In the genomic region with DNA sequence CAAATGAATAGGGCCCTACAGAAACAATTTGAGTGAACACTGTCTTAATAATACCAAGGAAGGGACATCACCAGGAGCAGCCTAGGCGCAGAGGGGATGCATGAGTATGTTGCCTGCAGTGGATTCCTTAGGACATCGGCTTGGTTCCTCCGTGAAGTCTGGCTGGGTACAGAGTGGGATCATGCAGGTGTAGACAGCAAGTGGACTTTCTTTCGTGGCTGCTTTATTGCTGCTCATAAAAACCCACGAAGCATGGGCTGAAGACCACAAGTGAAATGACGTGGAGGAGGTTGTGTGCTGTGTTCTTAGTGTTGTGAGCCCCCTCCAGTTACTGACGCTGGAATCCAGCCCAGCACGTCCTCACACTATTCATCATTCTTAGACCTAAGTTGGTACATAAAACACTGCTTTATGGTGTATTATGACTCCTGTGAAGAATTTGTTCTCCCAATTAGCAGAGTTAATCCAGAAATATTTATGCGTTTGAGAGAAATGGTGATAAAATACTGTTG, we compare ENCODE assay signal across 1 cellular context.
TF ChIP-seq lines count a peak whose summit lies in the region.

No MANE protein-coding gene starts in this region.

TF ChIP-seq in GM23338, 12 proteins besides CTCF, POLR2A, EP300 and RAD21 (continued from another document):
- TF ChIP-seq, protein P1, sequence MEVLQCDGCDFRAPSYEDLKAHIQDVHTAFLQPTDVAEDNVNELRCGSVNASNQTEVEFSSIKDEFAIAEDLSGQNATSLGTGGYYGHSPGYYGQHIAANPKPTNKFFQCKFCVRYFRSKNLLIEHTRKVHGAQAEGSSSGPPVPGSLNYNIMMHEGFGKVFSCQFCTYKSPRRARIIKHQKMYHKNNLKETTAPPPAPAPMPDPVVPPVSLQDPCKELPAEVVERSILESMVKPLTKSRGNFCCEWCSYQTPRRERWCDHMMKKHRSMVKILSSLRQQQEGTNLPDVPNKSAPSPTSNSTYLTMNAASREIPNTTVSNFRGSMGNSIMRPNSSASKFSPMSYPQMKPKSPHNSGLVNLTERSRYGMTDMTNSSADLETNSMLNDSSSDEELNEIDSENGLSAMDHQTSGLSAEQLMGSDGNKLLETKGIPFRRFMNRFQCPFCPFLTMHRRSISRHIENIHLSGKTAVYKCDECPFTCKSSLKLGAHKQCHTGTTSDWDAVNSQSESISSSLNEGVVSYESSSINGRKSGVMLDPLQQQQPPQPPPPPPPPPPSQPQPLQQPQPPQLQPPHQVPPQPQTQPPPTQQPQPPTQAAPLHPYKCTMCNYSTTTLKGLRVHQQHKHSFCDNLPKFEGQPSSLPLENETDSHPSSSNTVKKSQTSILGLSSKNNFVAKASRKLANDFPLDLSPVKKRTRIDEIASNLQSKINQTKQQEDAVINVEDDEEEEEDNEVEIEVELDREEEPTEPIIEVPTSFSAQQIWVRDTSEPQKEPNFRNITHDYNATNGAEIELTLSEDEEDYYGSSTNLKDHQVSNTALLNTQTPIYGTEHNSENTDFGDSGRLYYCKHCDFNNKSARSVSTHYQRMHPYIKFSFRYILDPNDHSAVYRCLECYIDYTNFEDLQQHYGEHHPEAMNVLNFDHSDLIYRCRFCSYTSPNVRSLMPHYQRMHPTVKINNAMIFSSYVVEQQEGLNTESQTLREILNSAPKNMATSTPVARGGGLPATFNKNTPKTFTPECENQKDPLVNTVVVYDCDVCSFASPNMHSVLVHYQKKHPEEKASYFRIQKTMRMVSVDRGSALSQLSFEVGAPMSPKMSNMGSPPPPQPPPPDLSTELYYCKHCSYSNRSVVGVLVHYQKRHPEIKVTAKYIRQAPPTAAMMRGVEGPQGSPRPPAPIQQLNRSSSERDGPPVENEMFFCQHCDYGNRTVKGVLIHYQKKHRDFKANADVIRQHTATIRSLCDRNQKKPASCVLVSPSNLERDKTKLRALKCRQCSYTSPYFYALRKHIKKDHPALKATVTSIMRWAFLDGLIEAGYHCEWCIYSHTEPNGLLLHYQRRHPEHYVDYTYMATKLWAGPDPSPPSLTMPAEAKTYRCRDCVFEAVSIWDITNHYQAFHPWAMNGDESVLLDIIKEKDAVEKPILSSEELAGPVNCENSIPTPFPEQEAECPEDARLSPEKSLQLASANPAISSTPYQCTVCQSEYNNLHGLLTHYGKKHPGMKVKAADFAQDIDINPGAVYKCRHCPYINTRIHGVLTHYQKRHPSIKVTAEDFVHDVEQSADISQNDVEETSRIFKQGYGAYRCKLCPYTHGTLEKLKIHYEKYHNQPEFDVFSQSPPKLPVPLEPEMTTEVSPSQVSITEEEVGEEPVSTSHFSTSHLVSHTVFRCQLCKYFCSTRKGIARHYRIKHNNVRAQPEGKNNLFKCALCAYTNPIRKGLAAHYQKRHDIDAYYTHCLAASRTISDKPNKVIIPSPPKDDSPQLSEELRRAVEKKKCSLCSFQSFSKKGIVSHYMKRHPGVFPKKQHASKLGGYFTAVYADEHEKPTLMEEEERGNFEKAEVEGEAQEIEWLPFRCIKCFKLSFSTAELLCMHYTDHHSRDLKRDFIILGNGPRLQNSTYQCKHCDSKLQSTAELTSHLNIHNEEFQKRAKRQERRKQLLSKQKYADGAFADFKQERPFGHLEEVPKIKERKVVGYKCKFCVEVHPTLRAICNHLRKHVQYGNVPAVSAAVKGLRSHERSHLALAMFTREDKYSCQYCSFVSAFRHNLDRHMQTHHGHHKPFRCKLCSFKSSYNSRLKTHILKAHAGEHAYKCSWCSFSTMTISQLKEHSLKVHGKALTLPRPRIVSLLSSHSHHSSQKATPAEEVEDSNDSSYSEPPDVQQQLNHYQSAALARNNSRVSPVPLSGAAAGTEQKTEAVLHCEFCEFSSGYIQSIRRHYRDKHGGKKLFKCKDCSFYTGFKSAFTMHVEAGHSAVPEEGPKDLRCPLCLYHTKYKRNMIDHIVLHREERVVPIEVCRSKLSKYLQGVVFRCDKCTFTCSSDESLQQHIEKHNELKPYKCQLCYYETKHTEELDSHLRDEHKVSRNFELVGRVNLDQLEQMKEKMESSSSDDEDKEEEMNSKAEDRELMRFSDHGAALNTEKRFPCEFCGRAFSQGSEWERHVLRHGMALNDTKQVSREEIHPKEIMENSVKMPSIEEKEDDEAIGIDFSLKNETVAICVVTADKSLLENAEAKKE (CRISPR knock-in tag; IDR thresholded peaks at IDR 0.05) = no peak
- no peak for TF ChIP-seq NANOG (IDR thresholded peaks at IDR 0.05; ENCODE audit: borderline replicate concordance)
TF ChIP-seq in GM23338: peak in this region for 0.
